In genomic region chr16:4904108-4904941, GRCh38 we compare ENCODE assay signal across 15 cellular contexts. TPM values are rescaled to one million over a fixed set of nuclear protein-coding genes. Genes with fewer than 3 reads are reported as not detected.
DNase-seq lines count a peak whose midpoint lies in the region; ATAC-seq and TF ChIP-seq lines count a peak whose summit lies in the region.
"Had no signal": no experiment of that assay in that cellular context is flagged by ENCODE, and none has a peak within 500 bp of the region (broad histone marks: within the 10 kb centered on the region; RNA-seq: fewer than 3 reads in every experiment).

No MANE protein-coding gene starts in this region.

- H3K27me3 Mint-ChIP-seq in activated T-helper 1 cell treated with anti-CD3 and anti-CD28 coated beads, Interleukin-12 subunit alpha, Interleukin-12 subunit beta, Interleukin-2, Interleukin-4 antibody, amounts not matched to agents 30 ng/mL and 10 ng/mL and 1 ng/mL, durations not matched to agents 14 hours and 24 hours and 36 hours (ENCODE audit: insufficient read depth) = peaks cover 15% of the 10 kb centered on the region

- H3K27ac Mint-ChIP-seq in activated T-helper 1 cell treated with anti-CD3 and anti-CD28 coated beads, Interleukin-12 subunit alpha, Interleukin-12 subunit beta, Interleukin-2, Interleukin-4 antibody, amounts not matched to agents 30 ng/mL and 10 ng/mL and 1 ng/mL, durations not matched to agents 14 hours and 24 hours and 36 hours = no peak overlapping the region
- H3K27ac Mint-ChIP-seq: CD4-positive, CD25-positive, alpha-beta regulatory T cell had no signal

- H3K27ac ChIP-seq in RWPE1 (peak overlapping the region; percentile 40), lung (ENCODE audit: low read depth in 1 of 2, low read length in 1 of 2) (no peak overlapping the region), spleen (no peak overlapping the region)
- H3K27ac ChIP-seq: BLaER1 treated with 17β-estradiol and CSF1 and Interleukin-3, amounts not matched to agents 10 nM and 100 nM had no signal

- no peak for ATAC-seq in lung (ENCODE audit: insufficient read depth, low FRiP score)
- ATAC-seq in HG02759 (IDR thresholded peaks at IDR 0.05; ENCODE audit: unreplicated experiment) = no peak
- ATAC-seq: HCT116 had no signal

- H3K4me3 ChIP-seq in lung (no peak overlapping the region), spleen (no peak overlapping the region)
- H3K4me3 ChIP-seq: BLaER1 treated with 17β-estradiol and CSF1 and Interleukin-3, amounts not matched to agents 10 nM and 100 nM had no signal

- peak; percentile 13 for DNase-seq in D341Med (ENCODE audit: low spot score)
- DNase-seq in RWPE1 (ENCODE audit: low spot score) = no peak
- DNase-seq in lung (ENCODE audit: low spot score) = peak; percentile 46
- peak; percentile 44 for DNase-seq in spleen
- no peak for DNase-seq in activated T-helper 1 cell treated with anti-CD3 and anti-CD28 coated beads, Interleukin-12 subunit alpha, Interleukin-12 subunit beta, Interleukin-2, Interleukin-4 antibody, amounts not matched to agents 30 ng/mL and 10 ng/mL and 1 ng/mL, durations not matched to agents 14 hours and 24 hours and 36 hours (ENCODE audit: low spot score)
- no peak for DNase-seq in NCI-H2029 treated with DMSO at 0.1 percent for 48 hours (lab: John Stamatoyannopoulos, UW)
- DNase-seq in retina = no peak
- DNase-seq: ACHN; CD4-positive, CD25-positive, alpha-beta regulatory T cell; DMS 273 treated with DMSO at 0.1 percent for 48 hours had no signal

- CTCF ChIA-PET in RWPE1 (lab: Yijun Ruan, JAX) = no interaction called here

- no peaks in the 10 kb centered on the region for H3K4me1 Mint-ChIP-seq in activated T-helper 1 cell treated with anti-CD3 and anti-CD28 coated beads, Interleukin-12 subunit alpha, Interleukin-12 subunit beta, Interleukin-2, Interleukin-4 antibody, amounts not matched to agents 30 ng/mL and 10 ng/mL and 1 ng/mL, durations not matched to agents 14 hours and 24 hours and 36 hours (ENCODE audit: low read depth)
- H3K4me1 Mint-ChIP-seq: CD4-positive, CD25-positive, alpha-beta regulatory T cell had no signal

- H3K27me3 ChIP-seq in lung (ENCODE audit: control insufficient read depth, insufficient read depth) (no peaks in the 10 kb centered on the region), spleen (replicated peaks in 1 of 7) (peaks cover 0 to 53% (median 5%) of the 10 kb centered on the region in 7 donors)
- H3K27me3 ChIP-seq: BLaER1 treated with 17β-estradiol and CSF1 and Interleukin-3, amounts not matched to agents 10 nM and 100 nM had no signal

- H3K36me3 Mint-ChIP-seq in activated T-helper 1 cell treated with anti-CD3 and anti-CD28 coated beads, Interleukin-12 subunit alpha, Interleukin-12 subunit beta, Interleukin-2, Interleukin-4 antibody, amounts not matched to agents 30 ng/mL and 10 ng/mL and 1 ng/mL, durations not matched to agents 14 hours and 24 hours and 36 hours (ENCODE audit: low read depth) = no peaks in the 10 kb centered on the region
- H3K36me3 Mint-ChIP-seq: CD4-positive, CD25-positive, alpha-beta regulatory T cell had no signal

- POLR2A ChIA-PET in RWPE1 (lab: Yijun Ruan, JAX; ENCODE audit: low non-redundant PET) = no interaction called here

- no peak for TF ChIP-seq CTCF in RWPE1 (conservative IDR thresholded peaks at IDR 0.05; ENCODE audit: low read depth)
- no peak for TF ChIP-seq CTCF in lung (IDR thresholded peaks at IDR 0.05; ENCODE audit: control extremely low read depth, extremely low read depth)
- no peak for TF ChIP-seq CTCF in spleen (IDR thresholded peaks at IDR 0.05 in 8 of 11, conservative IDR thresholded peaks at IDR 0.05 in 3 of 11)

- H3K4me1 ChIP-seq in lung (ENCODE audit: control insufficient read depth in 2 of 2, insufficient read depth in 2 of 2, low read length in 2 of 2) (peaks cover 0 to 2% of the 10 kb centered on the region in 2 donors), spleen (no peaks in the 10 kb centered on the region)

- H3K36me3 ChIP-seq in lung (ENCODE audit: control insufficient read depth in 2 of 2, insufficient read depth in 2 of 2, low read length in 2 of 2) (peaks cover 0 to 12% of the 10 kb centered on the region in 2 donors), spleen (no peaks in the 10 kb centered on the region)
- H3K36me3 ChIP-seq: BLaER1 treated with 17β-estradiol and CSF1 and Interleukin-3, amounts not matched to agents 10 nM and 100 nM had no signal

- H3K9me3 Mint-ChIP-seq in activated T-helper 1 cell treated with anti-CD3 and anti-CD28 coated beads, Interleukin-12 subunit alpha, Interleukin-12 subunit beta, Interleukin-2, Interleukin-4 antibody, amounts not matched to agents 30 ng/mL and 10 ng/mL and 1 ng/mL, durations not matched to agents 14 hours and 24 hours and 36 hours = no peaks in the 10 kb centered on the region
- H3K9me3 Mint-ChIP-seq: CD4-positive, CD25-positive, alpha-beta regulatory T cell had no signal

- intact Hi-C loops in spleen (cut with DNase I; ENCODE audit: low total_unique reads) = no loop called here
- intact Hi-C loops in activated T-helper 1 cell treated with anti-CD3 and anti-CD28 coated beads, Interleukin-12 subunit alpha, Interleukin-12 subunit beta, Interleukin-2, Interleukin-4 antibody, amounts not matched to agents 30 ng/mL and 10 ng/mL and 1 ng/mL, durations not matched to agents 14 hours and 24 hours and 36 hours (cut with micrococcal nuclease) = no loop called here

- H3K9me3 ChIP-seq in lung (ENCODE audit: control insufficient read depth in 2 of 2, insufficient read depth in 1 of 2, low read length in 1 of 2) (peaks cover 0 to 2% of the 10 kb centered on the region in 2 donors), spleen (no peaks in the 10 kb centered on the region)
- H3K9me3 ChIP-seq: BLaER1 treated with 17β-estradiol and CSF1 and Interleukin-3, amounts not matched to agents 10 nM and 100 nM had no signal

- H3K4me3 Mint-ChIP-seq in activated T-helper 1 cell treated with anti-CD3 and anti-CD28 coated beads, Interleukin-12 subunit alpha, Interleukin-12 subunit beta, Interleukin-2, Interleukin-4 antibody, amounts not matched to agents 30 ng/mL and 10 ng/mL and 1 ng/mL, durations not matched to agents 14 hours and 24 hours and 36 hours = no peak overlapping the region

- TF ChIP-seq POLR2A in spleen (IDR thresholded peaks at IDR 0.05) = no peak

- 78 to 84% methylated on average over 16 of the region's 16 CpGs for WGBS in lung, 2 donors
- WGBS in spleen, 5 donors = 76 to 85% (median 80%) methylated on average over 16 of the region's 16 CpGs

RNA-seq across cellular contexts. Expression of gene PPL, which starts 32.6 kb away (rescaled TPM):
- total RNA-seq in lung = 10 to 100 TPM; 78.5 to 89.0 TPM
- polyA plus RNA-seq in lung = 10 to 100 TPM; 19.9 to 27.0 TPM
- total RNA-seq in spleen = under 1 TPM in 4 of 7 donors, not detected in 3; 0.18 to 0.37 (median 0.19) TPM
- polyA plus RNA-seq in spleen = under 1 TPM; 0.11 to 0.77 (median 0.29) TPM
- not detected in 2 replicates for total RNA-seq in activated T-helper 1 cell treated with anti-CD3 and anti-CD28 coated beads, Interleukin-12 subunit alpha, Interleukin-12 subunit beta, Interleukin-2, Interleukin-4 antibody, amounts not matched to agents 30 ng/mL and 10 ng/mL and 1 ng/mL, durations not matched to agents 14 hours and 24 hours and 36 hours
- total RNA-seq: CD4-positive, CD25-positive, alpha-beta regulatory T cell had no signal

RNA-seq across cellular contexts. Expression of gene SEC14L5, which starts 53.8 kb away (rescaled TPM):
- under 1 TPM; 0.43 to 0.98 TPM for total RNA-seq in lung
- under 1 TPM; 0.10 to 0.13 TPM for polyA plus RNA-seq in lung
- under 1 TPM in 6 of 7 donors, not detected in 1; 0.13 to 0.94 (median 0.60) TPM for total RNA-seq in spleen
- polyA plus RNA-seq in spleen = under 1 TPM; 0.06 to 0.26 (median 0.11) TPM
- not detected in 2 replicates for total RNA-seq in activated T-helper 1 cell treated with anti-CD3 and anti-CD28 coated beads, Interleukin-12 subunit alpha, Interleukin-12 subunit beta, Interleukin-2, Interleukin-4 antibody, amounts not matched to agents 30 ng/mL and 10 ng/mL and 1 ng/mL, durations not matched to agents 14 hours and 24 hours and 36 hours
- total RNA-seq: A172, H4 had no signal
- polyA plus RNA-seq: CD4-positive, CD25-positive, alpha-beta regulatory T cell had no signal

RNA-seq across cellular contexts. Expression of gene UBN1, which starts 57.0 kb away (rescaled TPM):
- total RNA-seq in lung (10 to 100 TPM; 23.4 to 37.8 TPM), spleen (10 to 100 TPM; 41.6 to 69.4 (median 58.9) TPM)
- polyA plus RNA-seq in lung (10 to 100 TPM; 13.3 to 16.4 TPM), spleen (10 to 100 TPM in 1 of 3 donors, 1 to 10 TPM in 2; 4.8 to 16.2 (median 5.5) TPM)
- 39.6 and 42.6 TPM in 2 replicates for total RNA-seq in activated T-helper 1 cell treated with anti-CD3 and anti-CD28 coated beads, Interleukin-12 subunit alpha, Interleukin-12 subunit beta, Interleukin-2, Interleukin-4 antibody, amounts not matched to agents 30 ng/mL and 10 ng/mL and 1 ng/mL, durations not matched to agents 14 hours and 24 hours and 36 hours

RNA-seq across cellular contexts. Expression of gene GLYR1, which starts 57.2 kb away (rescaled TPM):
- 10 to 100 TPM; 85.4 to 88.1 TPM for total RNA-seq in lung
- polyA plus RNA-seq in lung = 10 to 100 TPM; 36.2 to 55.0 TPM
- total RNA-seq in spleen = 100 to 1,000 TPM in 1 of 7 donors, 10 to 100 TPM in 6; 47.2 to 117 (median 83.1) TPM
- polyA plus RNA-seq in spleen = 10 to 100 TPM; 26.6 to 53.4 (median 34.0) TPM
- total RNA-seq in activated T-helper 1 cell treated with anti-CD3 and anti-CD28 coated beads, Interleukin-12 subunit alpha, Interleukin-12 subunit beta, Interleukin-2, Interleukin-4 antibody, amounts not matched to agents 30 ng/mL and 10 ng/mL and 1 ng/mL, durations not matched to agents 14 hours and 24 hours and 36 hours = 119 and 120 TPM in 2 replicates

Comparison
In these comparisons a context has a peak if more than half of its experiments do, and no peak if none do; other contexts are left out.
1. DNase-seq: peak in D341Med (single experiment), lung (single experiment) and spleen (single experiment); none in RWPE1 (single experiment), activated T-helper 1 cell treated with anti-CD3 and anti-CD28 coated beads, Interleukin-12 subunit alpha, Interleukin-12 subunit beta, Interleukin-2, Interleukin-4 antibody, amounts not matched to agents 30 ng/mL and 10 ng/mL and 1 ng/mL, durations not matched to agents 14 hours and 24 hours and 36 hours (single experiment), NCI-H2029 treated with DMSO at 0.1 percent for 48 hours (single experiment) and retina (single experiment).
2. RNA of gene PPL, which starts 32.6 kb away (total RNA-seq): 78.5 to 89.0 TPM in lung; 0.18 to 0.37 TPM in spleen and not detected in activated T-helper 1 cell treated with anti-CD3 and anti-CD28 coated beads, Interleukin-12 subunit alpha, Interleukin-12 subunit beta, Interleukin-2, Interleukin-4 antibody, amounts not matched to agents 30 ng/mL and 10 ng/mL and 1 ng/mL, durations not matched to agents 14 hours and 24 hours and 36 hours; every median in the first group is over 10 times any median in the second.